1 cellular context compared by ENCODE assay signal in the genomic region with DNA sequence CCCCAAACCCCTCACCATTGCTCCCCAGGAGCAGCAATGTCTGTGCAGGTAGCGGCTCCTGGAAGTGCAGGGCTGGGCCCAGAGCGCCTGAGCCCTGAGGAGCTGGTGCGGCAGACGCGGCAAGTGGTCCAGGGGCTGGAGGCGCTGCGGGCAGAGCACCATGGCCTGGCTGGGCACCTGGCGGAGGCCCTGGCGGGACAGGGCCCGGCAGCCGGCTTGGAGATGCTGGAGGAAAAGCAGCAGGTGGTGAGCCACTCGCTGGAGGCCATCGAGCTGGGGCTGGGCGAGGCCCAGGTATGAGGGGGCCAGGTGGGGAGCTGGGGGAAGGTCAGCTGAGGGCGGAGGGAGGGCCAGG.
TF ChIP-seq lines count a peak whose summit lies in the region.

No MANE protein-coding gene starts in this region.

TF ChIP-seq in HCT116, 20 proteins besides CTCF, POLR2A, EP300 and RAD21:
- TF ChIP-seq POLR2AphosphoS5 (IDR thresholded peaks at IDR 0.05; ENCODE audit: low read depth, low read length), result no peak
